Comparison of ENCODE assay signal across 2 cellular contexts in genomic region chr17:77665833-77666232, GRCh38.
TF ChIP-seq lines count a peak whose summit lies in the region.

No MANE protein-coding gene starts in this region.

TF ChIP-seq in A549, 52 proteins besides CTCF, POLR2A, EP300 and RAD21 (continued from another document):
- TF ChIP-seq REST (IDR thresholded peaks at IDR 0.05) (no peak), SREBF2 (IDR thresholded peaks at IDR 0.05) (no peak), JUNB (IDR thresholded peaks at IDR 0.05) (no peak), MAX (IDR thresholded peaks at IDR 0.05) (no peak), USF2 (IDR thresholded peaks at IDR 0.05) (no peak), NFE2L2 (conservative IDR thresholded peaks at IDR 0.05; ENCODE audit: low read length) (no peak), GATA3 (IDR thresholded peaks at IDR 0.05; ENCODE audit: borderline replicate concordance) (no peak), CBX8 (IDR thresholded peaks at IDR 0.05) (no peak), BHLHE40 (IDR thresholded peaks at IDR 0.05; ENCODE audit: low read depth, low read length) (no peak), ZNF302 (CRISPR knock-in tag; IDR thresholded peaks at IDR 0.05) (no peak), JUN (IDR thresholded peaks at IDR 0.05) (no peak), RFX5 (IDR thresholded peaks at IDR 0.05) (no peak), RCOR1 (IDR thresholded peaks at IDR 0.05; ENCODE audit: low read depth, low read length) (no peak)

TF ChIP-seq in K562, 482 proteins besides CTCF, POLR2A, EP300 and RAD21 (continued from another document):
- TF ChIP-seq ZNF318 (IDR thresholded peaks at IDR 0.05; ENCODE audit: borderline replicate concordance in 1 of 2, low read depth in 1 of 2) (0 out of 4 replicates have a peak, but pooled peaks of 1 of the 2 experiments have one; percentile 45), ZNF512 (tag; IDR thresholded peaks at IDR 0.05) (peak; percentile 30; the same call in 1 of the 2 replicates), ZNF407 (IDR thresholded peaks at IDR 0.05; ENCODE audit: low read depth) (no peak), TSC22D4 (tag; IDR thresholded peaks at IDR 0.05) (peak; percentile 97; the same call in 1 of the 2 replicates), ZNF24 (IDR thresholded peaks at IDR 0.05) (peak; percentile 99), U2AF2 (optimal IDR thresholded peaks at IDR 0.05; ENCODE audit: low read depth, low read length) (no peak)
